Comparison of ENCODE assay signal across 24 cellular contexts in the genomic region with DNA sequence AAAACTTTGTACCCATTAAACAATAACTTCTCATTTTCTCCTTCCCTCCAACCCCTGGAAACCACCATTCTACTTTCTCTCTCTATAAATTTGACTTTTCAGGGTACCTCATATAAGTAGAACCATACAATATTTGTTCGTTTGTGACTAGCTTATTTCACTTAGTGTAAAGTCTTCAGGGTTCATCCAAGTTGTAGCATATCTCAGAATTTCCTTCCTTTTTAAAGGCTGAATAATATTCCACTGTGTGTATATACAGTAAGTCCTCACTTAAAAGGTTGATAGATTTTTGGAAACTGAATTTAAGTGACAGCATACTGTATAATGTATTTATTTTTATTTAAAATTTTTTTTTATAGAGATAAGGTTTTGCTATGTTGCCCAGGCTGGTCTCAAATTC.
"Had no signal": no experiment of that assay in that cellular context is flagged by ENCODE, and none has a peak within 500 bp of the region (broad histone marks: within the 10 kb centered on the region; RNA-seq: fewer than 3 reads in every experiment).

No MANE protein-coding gene starts in this region.

- H3K9me3 Mint-ChIP-seq: activated naive CD4-positive, alpha-beta T cell treated with anti-CD3 and anti-CD28 coated beads for 36 hours; activated naive CD8-positive, alpha-beta T cell treated with anti-CD3 and anti-CD28 coated beads, Interleukin-2, amount 10 ng/mL, durations not matched to agents 7 days and 5 days; activated T-helper 17 cell treated with anti-CD3 and anti-CD28 coated beads, Interleukin-2, amount 50 U/mL, for 72 hours had no signal

- H3K9me3 ChIP-seq: adrenal gland, MG63 had no signal

- H3K27ac ChIP-seq: adrenal gland had no signal

- ATAC-seq: activated CD4-positive, CD25-positive, alpha-beta regulatory T cell treated with anti-CD3 and anti-CD28 coated beads, Interleukin-2, amount 50 U/mL, for 24 hours; activated T-helper 17 cell treated with anti-CD3 and anti-CD28 coated beads, Interleukin-2, amount 50 U/mL, for 72 hours had no signal

- DNase-seq: activated CD4-positive, alpha-beta T cell treated with anti-CD3 and anti-CD28 coated beads for 4 hours; activated CD4-positive, alpha-beta T cell treated with anti-CD3 and anti-CD28 coated beads, Interleukin-2, amount 50 U/mL, for 48 hours; activated gamma-delta T cell; activated naive CD4-positive, alpha-beta T cell treated with anti-CD3 and anti-CD28 coated beads for 36 hours; activated naive CD8-positive, alpha-beta T cell treated with anti-CD3 and anti-CD28 coated beads, Interleukin-2, amount 10 ng/mL, durations not matched to agents 7 days and 5 days; activated T-cell treated with anti-CD3 and anti-CD28 coated beads for 4 hours; activated T-cell treated with anti-CD3 and anti-CD28 coated beads, Interleukin-2, amount 50 U/mL, for 48 hours; adrenal gland; anterior cingulate cortex; cerebellar nuclear complex; MG63; MV-4-11; NCI-H1092 treated with DMSO at 0.1 percent for 48 hours; NCI-H1417 treated with DMSO at 0.1 percent for 48 hours; NCI-H1694; NCI-H2029; NCI-H2107; NCI-H2171 treated with DMSO at 0.1 percent for 48 hours; NCI-H226; NCI-H526; NCI-H774; SIG-M5 had no signal

- H3K27me3 ChIP-seq: adrenal gland, MG63 had no signal

- H3K36me3 ChIP-seq: adrenal gland, MG63 had no signal

- H3K27ac Mint-ChIP-seq: activated naive CD4-positive, alpha-beta T cell treated with anti-CD3 and anti-CD28 coated beads for 36 hours; activated naive CD8-positive, alpha-beta T cell treated with anti-CD3 and anti-CD28 coated beads, Interleukin-2, amount 10 ng/mL, durations not matched to agents 7 days and 5 days; activated T-helper 17 cell treated with anti-CD3 and anti-CD28 coated beads, Interleukin-2, amount 50 U/mL, for 72 hours had no signal

- H3K4me3 ChIP-seq: adrenal gland, MG63 had no signal

- H3K27me3 Mint-ChIP-seq: activated naive CD8-positive, alpha-beta T cell treated with anti-CD3 and anti-CD28 coated beads, Interleukin-2, amount 10 ng/mL, durations not matched to agents 7 days and 5 days; activated T-helper 17 cell treated with anti-CD3 and anti-CD28 coated beads, Interleukin-2, amount 50 U/mL, for 72 hours had no signal

- H3K4me3 Mint-ChIP-seq: activated naive CD4-positive, alpha-beta T cell treated with anti-CD3 and anti-CD28 coated beads for 36 hours; activated naive CD8-positive, alpha-beta T cell treated with anti-CD3 and anti-CD28 coated beads, Interleukin-2, amount 10 ng/mL, durations not matched to agents 7 days and 5 days; activated T-helper 17 cell treated with anti-CD3 and anti-CD28 coated beads, Interleukin-2, amount 50 U/mL, for 72 hours had no signal
